ENCODE assay signal across 3 cellular contexts in genomic region chr2:222866358-222866960, GRCh38.
TF ChIP-seq lines count a peak whose summit lies in the region.

No MANE protein-coding gene starts in this region.

TF ChIP-seq in A549, 52 proteins besides CTCF, POLR2A, EP300 and RAD21 (continued from another document):
- TF ChIP-seq RARB (CRISPR knock-in tag; IDR thresholded peaks at IDR 0.05) (no peak), ESRRA (IDR thresholded peaks at IDR 0.05; ENCODE audit: borderline replicate concordance, low read length) (no peak), FOXS1 (CRISPR knock-in tag; IDR thresholded peaks at IDR 0.05) (no peak), RFX5 (IDR thresholded peaks at IDR 0.05) (no peak), PHF8 (IDR thresholded peaks at IDR 0.05; ENCODE audit: borderline replicate concordance, low read depth) (no peak)

TF ChIP-seq in GM23338, 12 proteins besides CTCF, POLR2A, EP300 and RAD21 (continued from another document):
- no peak for TF ChIP-seq CREB1 (CRISPR knock-in tag; IDR thresholded peaks at IDR 0.05; ENCODE audit: low read depth)
- no peak for TF ChIP-seq ETS1 (IDR thresholded peaks at IDR 0.05)
- no peak for TF ChIP-seq JUNB (IDR thresholded peaks at IDR 0.05; ENCODE audit: unreplicated experiment)
- TF ChIP-seq NANOG (IDR thresholded peaks at IDR 0.05; ENCODE audit: borderline replicate concordance), result peak; percentile 45; the same call in 1 of the 2 replicates
- no peak for TF ChIP-seq REST (IDR thresholded peaks at IDR 0.05; ENCODE audit: unreplicated experiment)
- TF ChIP-seq ZNF331 (CRISPR knock-in tag; IDR thresholded peaks at IDR 0.05; ENCODE audit: low read depth), result no peak
- no peak for TF ChIP-seq STAT1 (IDR thresholded peaks at IDR 0.05; ENCODE audit: unreplicated experiment)

TF ChIP-seq in WTC11, 78 proteins besides CTCF, POLR2A, EP300 and RAD21:
- TF ChIP-seq ZNF138 (CRISPR knock-in tag; conservative IDR thresholded peaks at IDR 0.05), result no peak
- no peak for TF ChIP-seq MAX (CRISPR knock-in tag; IDR thresholded peaks at IDR 0.05)
- TF ChIP-seq NR2C2 (CRISPR knock-in tag; IDR thresholded peaks at IDR 0.05), result no peak
- no peak for TF ChIP-seq ZNF232 (CRISPR knock-in tag; IDR thresholded peaks at IDR 0.05)
- no peak for TF ChIP-seq OVOL2 (CRISPR knock-in tag; IDR thresholded peaks at IDR 0.05; ENCODE audit: borderline replicate concordance)
- TF ChIP-seq E2F5 (CRISPR knock-in tag; IDR thresholded peaks at IDR 0.05), result no peak
- no peak for TF ChIP-seq ZNF532 (CRISPR knock-in tag; IDR thresholded peaks at IDR 0.05; ENCODE audit: borderline replicate concordance)
